ENCODE assay signal across 1 cellular context in the genomic region with DNA sequence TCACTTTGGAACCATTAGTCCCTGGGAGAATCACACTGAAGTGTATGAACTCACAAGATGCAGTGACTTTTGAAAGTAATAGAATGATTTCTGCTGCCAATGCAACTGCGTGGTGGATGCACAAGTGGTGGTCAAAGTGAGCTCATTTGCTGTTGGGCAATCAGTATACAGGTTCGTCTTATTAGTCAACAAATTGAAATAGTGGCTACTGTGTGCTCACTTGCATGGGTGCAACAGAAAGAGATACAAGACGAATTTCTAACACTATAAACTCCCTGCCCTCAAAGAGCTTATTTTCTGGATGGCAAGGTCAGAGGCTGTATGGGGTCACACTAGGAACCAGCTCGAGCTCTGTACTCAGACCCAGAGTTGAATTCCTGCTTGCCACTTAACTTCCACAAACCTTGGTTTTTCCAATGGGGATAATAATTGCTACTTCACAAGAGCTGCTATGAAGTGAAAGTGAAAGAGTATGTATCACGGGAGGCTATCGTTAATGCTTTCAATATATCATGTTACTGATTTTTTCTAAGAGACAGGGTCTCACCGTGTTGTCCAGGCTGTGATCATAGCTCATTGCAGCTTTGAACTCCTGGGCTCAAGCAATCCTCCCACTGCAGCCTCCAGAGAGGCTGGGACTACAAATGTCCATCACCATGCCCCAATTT.
TF ChIP-seq lines count a peak whose summit lies in the region.

No MANE protein-coding gene starts in this region.

TF ChIP-seq in HepG2, 621 proteins besides CTCF, POLR2A, EP300 and RAD21:
- TF ChIP-seq MEIS1 (CRISPR knock-in tag; IDR thresholded peaks at IDR 0.05; ENCODE audit: borderline replicate concordance) (no peak), ZNF672 (CRISPR knock-in tag; IDR thresholded peaks at IDR 0.05) (no peak), CEBPB (IDR thresholded peaks at IDR 0.05; ENCODE audit: borderline replicate concordance, low read depth, low read length) (peak; percentile 51)
